20 cellular contexts compared by ENCODE assay signal in the genomic region with DNA sequence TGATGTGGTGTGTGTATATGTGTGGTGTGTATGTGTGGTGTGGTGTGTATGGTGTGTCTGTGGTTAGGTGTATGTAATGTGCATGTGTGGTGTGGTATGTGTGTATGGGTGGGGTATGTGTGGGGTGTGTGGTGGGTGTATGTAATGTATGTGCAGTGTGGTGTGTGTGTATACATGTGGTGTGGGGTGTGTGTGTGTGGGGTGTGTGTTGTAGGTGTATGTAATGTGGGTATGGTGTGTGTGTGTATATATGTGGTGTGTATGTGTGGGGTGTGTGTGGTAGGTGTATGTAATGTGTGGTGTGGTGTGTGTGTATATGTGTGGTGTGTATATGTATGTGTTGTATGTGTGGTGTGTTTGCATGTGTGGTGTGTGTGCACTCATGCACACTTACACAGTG.
"Had no signal": no experiment of that assay in that cellular context is flagged by ENCODE, and none has a peak within 500 bp of the region (broad histone marks: within the 10 kb centered on the region; RNA-seq: fewer than 3 reads in every experiment).

No MANE protein-coding gene starts in this region.

- H3K4me3 Mint-ChIP-seq: activated naive CD8-positive, alpha-beta T cell treated with anti-CD3 and anti-CD28 coated beads, Interleukin-2, amount 10 ng/mL, durations not matched to agents 7 days and 5 days; activated T-helper 17 cell treated with anti-CD3 and anti-CD28 coated beads, Interleukin-2, amount 50 U/mL, for 72 hours; central memory CD8-positive, alpha-beta T cell; mesothelial cell of epicardium; stimulated activated naive CD8-positive, alpha-beta T cell treated with anti-CD3 and anti-CD28 coated beads, Interleukin-15, amount 100 ng/mL, for 72 hours; type B pancreatic cell had no signal

- H3K36me3 Mint-ChIP-seq: activated naive CD8-positive, alpha-beta T cell treated with anti-CD3 and anti-CD28 coated beads, Interleukin-2, amount 10 ng/mL, durations not matched to agents 7 days and 5 days; mesothelial cell of epicardium; type B pancreatic cell had no signal

- H3K9me3 Mint-ChIP-seq: activated naive CD8-positive, alpha-beta T cell treated with anti-CD3 and anti-CD28 coated beads, Interleukin-2, amount 10 ng/mL, durations not matched to agents 7 days and 5 days; activated T-helper 17 cell treated with anti-CD3 and anti-CD28 coated beads, Interleukin-2, amount 50 U/mL, for 72 hours; central memory CD8-positive, alpha-beta T cell; stimulated activated naive CD8-positive, alpha-beta T cell treated with anti-CD3 and anti-CD28 coated beads, Interleukin-15, amount 100 ng/mL, for 72 hours; type B pancreatic cell had no signal

- H3K27ac ChIP-seq: body of pancreas, colonic mucosa, psoas muscle, skin epidermis, suprapubic skin had no signal

- H3K4me1 Mint-ChIP-seq: central memory CD8-positive, alpha-beta T cell had no signal

- ATAC-seq: activated T-helper 17 cell treated with anti-CD3 and anti-CD28 coated beads, Interleukin-2, amount 50 U/mL, for 72 hours; body of pancreas; psoas muscle; stimulated activated naive CD8-positive, alpha-beta T cell treated with anti-CD3 and anti-CD28 coated beads, Interleukin-15, amount 100 ng/mL, for 72 hours had no signal

- DNase-seq: activated CD4-positive, alpha-beta T cell treated with anti-CD3 and anti-CD28 coated beads for 1 hour; activated naive CD4-positive, alpha-beta T cell treated with Interleukin-2 at 50 U/mL for 16 hours; activated naive CD8-positive, alpha-beta T cell treated with anti-CD3 and anti-CD28 coated beads, Interleukin-2, amount 10 ng/mL, durations not matched to agents 7 days and 5 days; activated T-cell treated with anti-CD3 and anti-CD28 coated beads, Interleukin-2, amount 50 U/mL, for 1 hour; amygdala; body of pancreas; colonic mucosa; foreskin melanocyte; psoas muscle; right cardiac atrium; stimulated activated naive CD8-positive, alpha-beta T cell treated with anti-CD3 and anti-CD28 coated beads, Interleukin-15, amount 100 ng/mL, for 72 hours; SW 1271 had no signal

- H3K27me3 Mint-ChIP-seq: activated T-helper 17 cell treated with anti-CD3 and anti-CD28 coated beads, Interleukin-2, amount 50 U/mL, for 72 hours; central memory CD8-positive, alpha-beta T cell; type B pancreatic cell had no signal

- H3K27ac Mint-ChIP-seq: activated T-helper 17 cell treated with anti-CD3 and anti-CD28 coated beads, Interleukin-2, amount 50 U/mL, for 72 hours; mesothelial cell of epicardium; type B pancreatic cell had no signal

- FAIRE-seq: endometrium, keratinocyte had no signal
